Comparison of ENCODE assay signal across 19 cellular contexts in genomic region chr4:83723609-83724008, GRCh38.
"Had no signal": no experiment of that assay in that cellular context is flagged by ENCODE, and none has a peak within 500 bp of the region (broad histone marks: within the 10 kb centered on the region; RNA-seq: fewer than 3 reads in every experiment).

No MANE protein-coding gene starts in this region.

- H3K4me3 ChIP-seq: gastroesophageal sphincter, neural progenitor cell, ovary had no signal

- H2AFZ ChIP-seq: neural progenitor cell had no signal

- H3K4me1 Mint-ChIP-seq: activated CD4-positive, alpha-beta T cell treated with anti-CD3 and anti-CD28 coated beads, Interleukin-2, amount 10 ng/mL, durations not matched to agents 24 days and 14 days; naive B cell had no signal

- ATAC-seq: activated naive CD4-positive, alpha-beta T cell treated with anti-CD3 and anti-CD28 coated beads, Interleukin-2, amount 50 U/mL, for 72 hours; activated T-cell treated with anti-CD3 and anti-CD28 coated beads, Interleukin-2, amount 50 U/mL, for 72 hours; gastroesophageal sphincter; left colon; sciatic nerve had no signal

- DNase-seq: activated CD4-positive, alpha-beta T cell treated with anti-CD3 and anti-CD28 coated beads, Interleukin-2, amount 10 ng/mL, durations not matched to agents 24 days and 14 days; activated CD4-positive, CD25-positive, alpha-beta regulatory T cell; activated CD8-positive, alpha-beta memory T cell treated with anti-CD3 and anti-CD28 coated beads, Interleukin-2, amount 50 U/mL, for 48 hours; activated gamma-delta T cell; activated T-cell treated with anti-CD3 and anti-CD28 coated beads, Interleukin-2, amount 50 U/mL, for 72 hours; amniotic stem cell; left colon; mammary epithelial cell; naive B cell; ovary had no signal

- H3K27ac ChIP-seq: gastroesophageal sphincter, neural progenitor cell, ovary had no signal

- H3K9ac ChIP-seq: neural progenitor cell had no signal

- H3K36me3 Mint-ChIP-seq: activated naive CD4-positive, alpha-beta T cell treated with anti-CD3 and anti-CD28 coated beads, Interleukin-2, amount 50 U/mL, for 72 hours; naive B cell; neural progenitor cell; type B pancreatic cell had no signal

- H3K4me3 Mint-ChIP-seq: activated CD4-positive, alpha-beta T cell treated with anti-CD3 and anti-CD28 coated beads, Interleukin-2, amount 10 ng/mL, durations not matched to agents 24 days and 14 days; activated T-cell treated with anti-CD3 and anti-CD28 coated beads, Interleukin-2, amount 50 U/mL, for 72 hours; naive B cell; neural progenitor cell; stimulated activated naive CD8-positive, alpha-beta T cell treated with anti-CD3 and anti-CD28 coated beads, Interleukin-15, Interleukin-2, amounts not matched to agents 100 ng/mL and 50 ng/mL, for 24 hours; type B pancreatic cell had no signal

- H3K36me3 ChIP-seq: gastroesophageal sphincter, neural progenitor cell, ovary had no signal

- FAIRE-seq: endometrium, islet of Langerhans, TTC549 had no signal

- H3K27ac Mint-ChIP-seq: activated CD4-positive, alpha-beta T cell treated with anti-CD3 and anti-CD28 coated beads, Interleukin-2, amount 10 ng/mL, durations not matched to agents 24 days and 14 days; activated naive CD4-positive, alpha-beta T cell treated with anti-CD3 and anti-CD28 coated beads, Interleukin-2, amount 50 U/mL, for 72 hours; activated T-cell treated with anti-CD3 and anti-CD28 coated beads, Interleukin-2, amount 50 U/mL, for 72 hours; naive B cell; neural progenitor cell; stimulated activated naive CD8-positive, alpha-beta T cell treated with anti-CD3 and anti-CD28 coated beads, Interleukin-15, Interleukin-2, amounts not matched to agents 100 ng/mL and 50 ng/mL, for 24 hours; type B pancreatic cell had no signal

- H3K4me2 ChIP-seq: neural progenitor cell had no signal

- H3K4me1 ChIP-seq: gastroesophageal sphincter, neural progenitor cell had no signal

- H3K9me3 ChIP-seq: gastroesophageal sphincter, ovary had no signal

- H3K9me3 Mint-ChIP-seq: activated CD4-positive, alpha-beta T cell treated with anti-CD3 and anti-CD28 coated beads, Interleukin-2, amount 10 ng/mL, durations not matched to agents 24 days and 14 days; activated naive CD4-positive, alpha-beta T cell treated with anti-CD3 and anti-CD28 coated beads, Interleukin-2, amount 50 U/mL, for 72 hours; neural progenitor cell; stimulated activated naive CD8-positive, alpha-beta T cell treated with anti-CD3 and anti-CD28 coated beads, Interleukin-15, Interleukin-2, amounts not matched to agents 100 ng/mL and 50 ng/mL, for 24 hours; type B pancreatic cell had no signal

- H3K27me3 ChIP-seq: gastroesophageal sphincter, neural progenitor cell, ovary had no signal
